24 cellular contexts compared by ENCODE assay signal in the genomic region with DNA sequence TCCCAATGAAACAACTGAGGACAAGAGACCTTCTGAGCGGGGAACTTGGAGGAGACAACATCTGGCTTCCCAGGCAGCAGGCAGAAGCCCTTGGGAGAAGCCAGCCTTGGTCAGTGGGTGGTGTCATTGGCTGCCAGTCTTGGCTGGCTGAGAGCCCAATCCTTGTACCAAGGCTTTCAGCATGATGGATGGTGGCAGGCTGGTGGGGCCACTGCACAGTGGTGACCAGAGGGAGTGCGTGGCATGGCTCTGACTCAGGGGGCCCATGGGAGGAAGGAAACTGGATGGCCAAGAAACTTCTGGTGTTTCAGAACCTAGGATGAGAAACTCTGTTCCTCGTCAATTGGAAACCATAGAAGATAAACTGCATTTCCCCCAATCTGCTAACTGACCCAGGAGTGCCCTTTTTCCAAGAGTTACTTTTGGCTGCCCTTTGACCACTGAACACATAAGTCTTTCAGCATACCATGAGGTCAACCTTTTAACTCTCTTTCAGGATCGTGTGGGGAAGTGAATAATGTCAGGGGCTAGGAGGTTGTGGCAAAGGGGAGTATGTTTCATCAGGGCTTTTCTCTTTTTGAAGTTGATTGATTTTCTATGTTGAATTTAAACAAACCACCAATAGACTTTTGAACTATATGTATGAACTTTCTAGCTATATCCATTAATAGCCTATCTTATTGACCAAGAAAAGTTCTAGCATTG.
"Had no signal": no experiment of that assay in that cellular context is flagged by ENCODE, and none has a peak within 500 bp of the region (broad histone marks: within the 10 kb centered on the region; RNA-seq: fewer than 3 reads in every experiment).

No MANE protein-coding gene starts in this region.

- H3K4me3 ChIP-seq: adrenal gland, hepatocyte, left ventricle myocardium inferior, tibial nerve had no signal

- H3K36me3 ChIP-seq: adrenal gland, left ventricle myocardium inferior, tibial nerve, WERI-Rb-1 had no signal

- DNase-seq: activated CD4-positive, alpha-beta T cell treated with anti-CD3 and anti-CD28 coated beads for 1 hour; activated CD4-positive, alpha-beta T cell treated with anti-CD3 and anti-CD28 coated beads, Interleukin-2, amount 50 U/mL, for 1 hour; activated CD8-positive, alpha-beta memory T cell treated with anti-CD3 and anti-CD28 coated beads for 24 hours; activated CD8-positive, alpha-beta memory T cell treated with anti-CD3 and anti-CD28 coated beads, Interleukin-2, amount 50 U/mL, for 4 hours; activated T-cell treated with anti-CD3 and anti-CD28 coated beads, Interleukin-2, amount 50 U/mL, for 24 hours; central memory CD4-positive, alpha-beta T cell; dermis blood vessel endothelial cell; effector CD8-positive, alpha-beta T cell; erythroblast; foreskin melanocyte; glutamatergic neuron; immature natural killer cell; left ventricle myocardium inferior; mammary epithelial cell; nucleus accumbens; stimulated activated CD4-positive, alpha-beta T cell treated with anti-CD3 and anti-CD28 coated beads, Interleukin-12 subunit alpha, Interleukin-12 subunit beta, amount 100 ng/mL, for 4 hours; stimulated activated naive CD8-positive, alpha-beta T cell treated with anti-CD3 and anti-CD28 coated beads, Interleukin-15, amount 100 ng/mL, for 72 hours; WERI-Rb-1 had no signal

- H3K9me3 ChIP-seq: adrenal gland, tibial nerve had no signal

- H3K4me1 ChIP-seq: adrenal gland, tibial nerve had no signal

- H3K27ac ChIP-seq: hepatocyte, left ventricle myocardium inferior, parathyroid adenoma, tibial nerve, WERI-Rb-1 had no signal

- H2AFZ ChIP-seq: hepatocyte, parathyroid adenoma had no signal

- H3K79me2 ChIP-seq: hepatocyte, parathyroid adenoma had no signal

- H3K4me2 ChIP-seq: hepatocyte had no signal

- ATAC-seq: activated T-helper 17 cell treated with anti-CD3 and anti-CD28 coated beads, Interleukin-2, amount 50 U/mL, for 72 hours; right cardiac atrium; stimulated activated naive CD8-positive, alpha-beta T cell treated with anti-CD3 and anti-CD28 coated beads, Interleukin-15, amount 100 ng/mL, for 72 hours had no signal

- H3K9ac ChIP-seq: parathyroid adenoma had no signal

- H3K27me3 ChIP-seq: adrenal gland, hepatocyte, tibial nerve had no signal
